In genomic region chrX:130376077-130376476, GRCh38 we compare ENCODE assay signal across 2 cellular contexts.
TF ChIP-seq lines count a peak whose summit lies in the region.

No MANE protein-coding gene starts in this region.

TF ChIP-seq in K562, 482 proteins besides CTCF, POLR2A, EP300 and RAD21:
- TF ChIP-seq ZNF140 (CRISPR knock-in tag; IDR thresholded peaks at IDR 0.05) (no peak), HINFP (tag; conservative IDR thresholded peaks at IDR 0.05; ENCODE audit: low read depth) (no peak), DACH1 (IDR thresholded peaks at IDR 0.05; ENCODE audit: partially characterized antibody) (peak; percentile 97)

TF ChIP-seq in H1, 55 proteins besides CTCF, POLR2A, EP300 and RAD21:
- TF ChIP-seq MAX (IDR thresholded peaks at IDR 0.05) = no peak
- TF ChIP-seq MAFK (IDR thresholded peaks at IDR 0.05; ENCODE audit: low read depth, low read length) = no peak
- no peak for TF ChIP-seq USF2 (IDR thresholded peaks at IDR 0.05; ENCODE audit: low read length)
- no peak for TF ChIP-seq NANOG (IDR thresholded peaks at IDR 0.05; ENCODE audit: insufficient read depth, low read depth, low read length, poor library complexity, severe bottlenecking)
- no peak for TF ChIP-seq SP4 (IDR thresholded peaks at IDR 0.05; ENCODE audit: low read length)
- no peak for TF ChIP-seq BCL11A (IDR thresholded peaks at IDR 0.05; ENCODE audit: low read depth in 2 of 2, low read length in 2 of 2)
- TF ChIP-seq RBBP5 (IDR thresholded peaks at IDR 0.05; ENCODE audit: borderline replicate concordance, low read depth, low read length) = no peak
- TF ChIP-seq JUN (IDR thresholded peaks at IDR 0.05; ENCODE audit: low read depth, low read length) = no peak
- TF ChIP-seq SRF (IDR thresholded peaks at IDR 0.05; ENCODE audit: low read depth, low read length) = no peak
- TF ChIP-seq RFX5 (IDR thresholded peaks at IDR 0.05; ENCODE audit: borderline replicate concordance, low read depth, low read length) = no peak
- TF ChIP-seq SAP30 (IDR thresholded peaks at IDR 0.05; ENCODE audit: insufficient read depth, insufficient replicate concordance, low read length) = no peak
